1 cellular context compared by ENCODE assay signal in genomic region chr4:73021634-73022033, GRCh38.
A peak's percentile ranks its signal among the peaks of the same experiment; 100 is the strongest.
TF ChIP-seq lines count a peak whose summit lies in the region.

No MANE protein-coding gene starts in this region.

TF ChIP-seq in K562, 482 proteins besides CTCF, POLR2A, EP300 and RAD21 (continued from another document):
- TF ChIP-seq, protein P1, sequence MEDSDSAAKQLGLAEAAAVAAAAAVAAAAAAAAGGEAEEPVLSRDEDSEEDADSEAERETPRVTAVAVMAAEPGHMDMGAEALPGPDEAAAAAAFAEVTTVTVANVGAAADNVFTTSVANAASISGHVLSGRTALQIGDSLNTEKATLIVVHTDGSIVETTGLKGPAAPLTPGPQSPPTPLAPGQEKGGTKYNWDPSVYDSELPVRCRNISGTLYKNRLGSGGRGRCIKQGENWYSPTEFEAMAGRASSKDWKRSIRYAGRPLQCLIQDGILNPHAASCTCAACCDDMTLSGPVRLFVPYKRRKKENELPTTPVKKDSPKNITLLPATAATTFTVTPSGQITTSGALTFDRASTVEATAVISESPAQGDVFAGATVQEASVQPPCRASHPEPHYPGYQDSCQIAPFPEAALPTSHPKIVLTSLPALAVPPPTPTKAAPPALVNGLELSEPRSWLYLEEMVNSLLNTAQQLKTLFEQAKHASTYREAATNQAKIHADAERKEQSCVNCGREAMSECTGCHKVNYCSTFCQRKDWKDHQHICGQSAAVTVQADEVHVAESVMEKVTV (CRISPR knock-in tag; IDR thresholded peaks at IDR 0.05): peak; percentile 48; the same call in 1 of the 2 replicates
TF ChIP-seq in K562: peak in this region for 3.
